In genomic region chr9:91900057-91900816, GRCh38 we compare ENCODE assay signal across 1 cellular context.
A peak's percentile ranks its signal among the peaks of the same experiment; 100 is the strongest.
TF ChIP-seq lines count a peak whose summit lies in the region.

No MANE protein-coding gene starts in this region.

TF ChIP-seq in K562, 482 proteins besides CTCF, POLR2A, EP300 and RAD21 (continued from another document and continues in another):
- TF ChIP-seq ZNF253 (CRISPR knock-in tag; conservative IDR thresholded peaks at IDR 0.05) (no peak), ZFP36 (IDR thresholded peaks at IDR 0.05; ENCODE audit: low read depth, low read length, partially characterized antibody) (no peak), KAT8 (IDR thresholded peaks at IDR 0.05; ENCODE audit: low read depth) (no peak), U2AF2 (optimal IDR thresholded peaks at IDR 0.05; ENCODE audit: low read depth, low read length) (no peak), EHMT2 (IDR thresholded peaks at IDR 0.05) (no peak), BRF2 (IDR thresholded peaks at IDR 0.05; ENCODE audit: borderline replicate concordance, insufficient read depth, insufficient read length) (no peak), HMGN3 (IDR thresholded peaks at IDR 0.05; ENCODE audit: borderline replicate concordance, extremely low read depth, insufficient read length, low read depth, low read length) (peak; percentile 99), SIRT6 (IDR thresholded peaks at IDR 0.05; ENCODE audit: low read depth, low read length) (no peak), JUN (IDR thresholded peaks at IDR 0.05; ENCODE audit: borderline replicate concordance, low read depth, low read length) (peak; percentile 12; the same call in 1 of the 2 replicates), JUN (CRISPR knock-in tag; IDR thresholded peaks at IDR 0.05; ENCODE audit: borderline replicate concordance) (peak; percentile 92; the same call in 1 of the 2 replicates), THRB (CRISPR knock-in tag; conservative IDR thresholded peaks at IDR 0.05) (no peak), ZNF586 (CRISPR knock-in tag; conservative IDR thresholded peaks at IDR 0.05) (no peak), HNRNPUL1 (IDR thresholded peaks at IDR 0.05; ENCODE audit: low read length) (no peak), HDAC1 (IDR thresholded peaks at IDR 0.05) (peak in 1 of 2 experiments; percentile 94; a peak in 2 of 4 replicates), PRDM10 (IDR thresholded peaks at IDR 0.05; ENCODE audit: partially characterized antibody) (no peak), ZNF57 (CRISPR knock-in tag; IDR thresholded peaks at IDR 0.05) (no peak), XRCC5 (IDR thresholded peaks at IDR 0.05; ENCODE audit: low read depth, low read length) (no peak), POLR2AphosphoS5 (IDR thresholded peaks at IDR 0.05; ENCODE audit: control insufficient read depth, insufficient read depth, low read depth, low read length) (peak; percentile 65; the same call in 1 of the 2 replicates), RREB1 (CRISPR knock-in tag; IDR thresholded peaks at IDR 0.05) (peak; percentile 77), ZNF175 (CRISPR knock-in tag; IDR thresholded peaks at IDR 0.05; ENCODE audit: low read depth) (0 out of 2 replicates have a peak, but pooled peaks have one; percentile 12), TARDBP (IDR thresholded peaks at IDR 0.05) (no peak), CREBBP (IDR thresholded peaks at IDR 0.05; ENCODE audit: low read depth, low read length) (no peak), SRSF9 (IDR thresholded peaks at IDR 0.05; ENCODE audit: borderline replicate concordance, low read depth, low read length) (no peak), CCNT2 (IDR thresholded peaks at IDR 0.05; ENCODE audit: borderline replicate concordance, extremely low read depth, insufficient read length, low read depth, low read length) (peak; percentile 95), ZNF511 (CRISPR knock-in tag; IDR thresholded peaks at IDR 0.05) (peak; percentile 99), PML (IDR thresholded peaks at IDR 0.05; ENCODE audit: low read length) (no peak), ZNF764 (CRISPR knock-in tag; IDR thresholded peaks at IDR 0.05; ENCODE audit: low read depth) (no peak), TAL1 (IDR thresholded peaks at IDR 0.05) (peak; percentile 71; the same call in 1 of the 2 replicates), TFE3 (CRISPR knock-in tag; IDR thresholded peaks at IDR 0.05) (no peak), NFE2 (IDR thresholded peaks at IDR 0.05; ENCODE audit: low read depth) (0 out of 2 replicates have a peak, but pooled peaks have one; percentile 25), MAFF (IDR thresholded peaks at IDR 0.05; ENCODE audit: low read length) (no peak), BACH1 (tag; IDR thresholded peaks at IDR 0.05) (no peak), DNMT1 (IDR thresholded peaks at IDR 0.05) (no peak), ZNF134 (CRISPR knock-in tag; conservative IDR thresholded peaks at IDR 0.05) (peak; percentile 31; the same call in 1 of the 2 replicates), TCFL5 (CRISPR knock-in tag; conservative IDR thresholded peaks at IDR 0.05) (no peak), ZNF699 (CRISPR knock-in tag; IDR thresholded peaks at IDR 0.05; ENCODE audit: insufficient replicate concordance) (no peak), AFF4 (CRISPR knock-in tag; IDR thresholded peaks at IDR 0.05) (no peak), ATF7 (IDR thresholded peaks at IDR 0.05) (no peak; the same call in 1 of the 2 replicates), ZNF778 (CRISPR knock-in tag; IDR thresholded peaks at IDR 0.05) (no peak), SMAD4 (CRISPR knock-in tag; conservative IDR thresholded peaks at IDR 0.05) (peak; percentile 94), POLR2G (IDR thresholded peaks at IDR 0.05; ENCODE audit: low read depth, low read length) (peak; percentile 84)
